Comparison of ENCODE assay signal across 8 cellular contexts in genomic region chr2:157874997-157875719, GRCh38. TPM values are rescaled to one million over a fixed set of nuclear protein-coding genes. Genes with fewer than 3 reads are reported as not detected.
DNase-seq lines count a peak whose midpoint lies in the region; ATAC-seq and TF ChIP-seq lines count a peak whose summit lies in the region.

No MANE protein-coding gene starts in this region.

- peak; percentile 53 for DNase-seq in DMS53 (lab: John Stamatoyannopoulos, UW)
- DNase-seq in DMS53 treated with DMSO at 0.1 percent for 48 hours (lab: John Stamatoyannopoulos, UW; ENCODE audit: unreplicated experiment): no peak
- peak; percentile 62 for DNase-seq in NCI-H2227 treated with DMSO at 0.1 percent for 48 hours (lab: John Stamatoyannopoulos, UW)
- no peak for DNase-seq in activated naive CD8-positive, alpha-beta T cell treated with anti-CD3 and anti-CD28 coated beads, Interleukin-2, amount 50 U/mL, for 24 hours
- DNase-seq in heart right ventricle: peak; percentile 29 to 51
- peak in 1 of 2 donors; percentile 34 for DNase-seq in trophoblast cell
- no peak for DNase-seq in NCI-H187 treated with DMSO at 0.1 percent for 48 hours (lab: John Stamatoyannopoulos, UW)
- no peak for DNase-seq in GF-D8 (lab: John Stamatoyannopoulos, UW)

- no peaks in the 10 kb centered on the region for H3K36me3 ChIP-seq in heart right ventricle
- H3K36me3 ChIP-seq in trophoblast cell (ENCODE audit: control insufficient read depth in 1 of 2, insufficient read depth in 2 of 2, low read length in 2 of 2): no peaks in the 10 kb centered on the region

- H4K12ac ChIP-seq in trophoblast cell (ENCODE audit: low read depth, low read length): peak overlapping the region; percentile 83

- peak overlapping the region; percentile 92 for H3K4me2 ChIP-seq in trophoblast cell (ENCODE audit: low read length)

- ATAC-seq in activated naive CD8-positive, alpha-beta T cell treated with anti-CD3 and anti-CD28 coated beads, Interleukin-2, amount 50 U/mL, for 24 hours: no peak
- peak in 6 of 8 donors; percentile 4 to 48 (median 32) for ATAC-seq in heart right ventricle

- intact Hi-C loops in heart right ventricle (cut with DNase I): loop anchor here in 9 of 10 donors (2.0 to 10.0 kb wide), 10 partner anchors 33 to 132 kb away; no protein-coding TSS in a partner anchor

- TF ChIP-seq CTCF in heart right ventricle (IDR thresholded peaks at IDR 0.05): no peak

- H3K27ac ChIP-seq in heart right ventricle (peak overlapping the region; percentile 81 to 98 (median 96)), trophoblast cell (ENCODE audit: low read depth, low read length) (peak overlapping the region; percentile 92)

- H2BK12ac ChIP-seq in trophoblast cell (ENCODE audit: low read length): no peak overlapping the region

- H3K9me3 ChIP-seq in heart right ventricle: no peaks in the 10 kb centered on the region
- no peaks in the 10 kb centered on the region for H3K9me3 ChIP-seq in trophoblast cell (ENCODE audit: insufficient read depth, low read depth, low read length)

- H2AFZ ChIP-seq in trophoblast cell (ENCODE audit: insufficient read depth, low read length, poor library complexity): peak overlapping the region; percentile 91

- H3K27me3 ChIP-seq in heart right ventricle (no peaks in the 10 kb centered on the region), trophoblast cell (ENCODE audit: insufficient read depth, low read length) (no peaks in the 10 kb centered on the region)

- H3K4me3 Mint-ChIP-seq in activated naive CD8-positive, alpha-beta T cell treated with anti-CD3 and anti-CD28 coated beads, Interleukin-2, amount 50 U/mL, for 24 hours: peak overlapping the region; percentile 85

- H4K8ac ChIP-seq in trophoblast cell (ENCODE audit: low read depth, low read length): peak overlapping the region; percentile 86

- H3K4me3 ChIP-seq in heart right ventricle (peak overlapping the region; percentile 51 to 92 (median 85)), trophoblast cell (ENCODE audit: low read depth, low read length) (peak overlapping the region; percentile 89)

- peak overlapping the region; percentile 97 for H3K18ac ChIP-seq in trophoblast cell (ENCODE audit: low read length)

- H4K91ac ChIP-seq in trophoblast cell (ENCODE audit: low read depth, low read length): peak overlapping the region; percentile 89

- H3K9ac ChIP-seq in trophoblast cell (ENCODE audit: low read length): peak overlapping the region; percentile 55

- H3K9me3 Mint-ChIP-seq in activated naive CD8-positive, alpha-beta T cell treated with anti-CD3 and anti-CD28 coated beads, Interleukin-2, amount 50 U/mL, for 24 hours: no peaks in the 10 kb centered on the region

- peak overlapping the region; percentile 72 for H2AK5ac ChIP-seq in trophoblast cell (ENCODE audit: low read length)

- peak overlapping the region; percentile 47 for H3K4ac ChIP-seq in trophoblast cell (ENCODE audit: low read depth, low read length)

- peak overlapping the region; percentile 81 for H3K27ac Mint-ChIP-seq in activated naive CD8-positive, alpha-beta T cell treated with anti-CD3 and anti-CD28 coated beads, Interleukin-2, amount 50 U/mL, for 24 hours

- H3K4me1 ChIP-seq in heart right ventricle (peaks cover 2 to 53% (median 29%) of the 10 kb centered on the region in 9 donors), trophoblast cell (ENCODE audit: control insufficient read depth in 1 of 2, insufficient read depth in 2 of 2, low read length in 2 of 2) (peaks cover 0 to 10% of the 10 kb centered on the region in 2 experiments)

- H2BK5ac ChIP-seq in trophoblast cell (ENCODE audit: low read depth, low read length, poor library complexity): peak overlapping the region; percentile 93

- H3K79me1 ChIP-seq in trophoblast cell (ENCODE audit: low read length): peaks cover 14% of the 10 kb centered on the region

- peak overlapping the region; percentile 92 for H3K14ac ChIP-seq in trophoblast cell (ENCODE audit: low read length)

- 0 to 2% methylated on average over 22 to 25 of the region's 25 CpGs for WGBS in heart right ventricle, 2 donors
- WGBS in trophoblast cell (ENCODE audit: extremely low coverage, insufficient coverage, insufficient read length): no CpG with 5 or more reads among the region's 25 CpGs

- H3K79me2 ChIP-seq in trophoblast cell (ENCODE audit: control insufficient read depth, insufficient read depth, low read length, poor library complexity): peaks cover 10% of the 10 kb centered on the region

- peak overlapping the region; percentile 72 for H2BK120ac ChIP-seq in trophoblast cell (ENCODE audit: insufficient read depth, low read length, poor library complexity)

- no peaks in the 10 kb centered on the region for H3K36me3 Mint-ChIP-seq in activated naive CD8-positive, alpha-beta T cell treated with anti-CD3 and anti-CD28 coated beads, Interleukin-2, amount 50 U/mL, for 24 hours (ENCODE audit: low read depth)

- no peak overlapping the region for H3K23ac ChIP-seq in trophoblast cell (ENCODE audit: low read length)

- H3K4me1 Mint-ChIP-seq in activated naive CD8-positive, alpha-beta T cell treated with anti-CD3 and anti-CD28 coated beads, Interleukin-2, amount 50 U/mL, for 24 hours: peaks cover 51% of the 10 kb centered on the region

- no peaks in the 10 kb centered on the region for H3K27me3 Mint-ChIP-seq in activated naive CD8-positive, alpha-beta T cell treated with anti-CD3 and anti-CD28 coated beads, Interleukin-2, amount 50 U/mL, for 24 hours

RNA-seq across cellular contexts. Expression of gene ACVR1, which starts 1.0 kb away (rescaled TPM):
- total RNA-seq in heart right ventricle: 10 to 100 TPM; 15.6 to 32.7 (median 23.0) TPM
- 10 to 100 TPM in 1 of 2 donors, 1 to 10 TPM in 1; 4.2 to 13.1 TPM for polyA plus RNA-seq in heart right ventricle
- 25.7 and 27.4 TPM in 2 replicates for polyA plus RNA-seq in trophoblast cell (2013)

Comparison
In these comparisons a context has a peak if more than half of its experiments do, and no peak if none do; other contexts are left out.
1. DNase-seq: peak in DMS53 (single experiment), NCI-H2227 treated with DMSO at 0.1 percent for 48 hours (single experiment) and heart right ventricle (2 of 2); none in DMS53 treated with DMSO at 0.1 percent for 48 hours (single experiment), activated naive CD8-positive, alpha-beta T cell treated with anti-CD3 and anti-CD28 coated beads, Interleukin-2, amount 50 U/mL, for 24 hours (single experiment), NCI-H187 treated with DMSO at 0.1 percent for 48 hours (single experiment) and GF-D8 (single experiment).